Comparison of ENCODE assay signal across 1 cellular context in genomic region chr5:135020111-135020895, GRCh38.
TF ChIP-seq lines count a peak whose summit lies in the region.

No MANE protein-coding gene starts in this region.

TF ChIP-seq in K562, 482 proteins besides CTCF, POLR2A, EP300 and RAD21:
- TF ChIP-seq ZBTB33 (CRISPR knock-in tag; IDR thresholded peaks at IDR 0.05) (peak; percentile 43; the same call in 1 of the 2 replicates), ZNF717 (CRISPR knock-in tag; IDR thresholded peaks at IDR 0.05) (no peak)
